11 cellular contexts compared by ENCODE assay signal in the genomic region with DNA sequence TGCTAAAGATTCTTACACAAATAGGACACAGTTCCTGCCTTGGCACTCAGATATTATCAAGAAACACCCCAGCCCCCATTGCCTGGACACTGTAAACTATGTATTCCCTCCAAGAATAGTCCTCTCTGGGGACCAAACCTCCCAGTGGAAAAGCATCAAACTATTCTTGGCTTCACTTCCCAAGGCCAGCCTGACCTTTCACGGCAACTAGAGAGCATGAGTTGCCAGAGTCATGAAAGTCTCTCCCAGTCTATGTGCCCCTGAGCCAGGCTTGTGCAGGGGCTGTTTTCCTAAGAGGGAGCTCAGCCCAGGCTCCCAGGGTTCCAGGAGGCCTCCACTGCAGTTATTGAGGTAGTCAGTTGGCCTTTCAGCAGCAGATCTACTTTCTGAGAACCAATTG.
DNase-seq lines count a peak whose midpoint lies in the region; ATAC-seq and TF ChIP-seq lines count a peak whose summit lies in the region.
"Had no signal": no experiment of that assay in that cellular context is flagged by ENCODE, and none has a peak within 500 bp of the region (broad histone marks: within the 10 kb centered on the region; RNA-seq: fewer than 3 reads in every experiment).

No MANE protein-coding gene starts in this region.

- intact Hi-C loops in adrenal gland (cut with DNase I) = no loop called here
- intact Hi-C loops in mucosa of descending colon (cut with DNase I, micrococcal nuclease) = no loop called here
- intact Hi-C loops in transverse colon (cut with DNase I; ENCODE audit: low total_unique reads) = no loop called here

- no peak for DNase-seq in activated naive CD4-positive, alpha-beta T cell treated with anti-CD3 and anti-CD28 coated beads, Interleukin-2, amount 50 U/mL, for 16 hours
- DNase-seq in adrenal gland = peak in 5 of 7 donors; percentile 34 to 53 (median 41)
- no peak for DNase-seq in mucosa of descending colon
- no peak for DNase-seq in transverse colon
- DNase-seq in NCI-H1694 (lab: John Stamatoyannopoulos, UW) = no peak
- no peak for DNase-seq in A172 (ENCODE audit: low spot score)
- no peak for DNase-seq in anterior cingulate cortex (lab: John Stamatoyannopoulos, UW)
- DNase-seq: AML-193, upper lobe of right lung had no signal

- H3K9me3 Mint-ChIP-seq in activated naive CD4-positive, alpha-beta T cell treated with anti-CD3 and anti-CD28 coated beads, Interleukin-2, amount 50 U/mL, for 24 hours = no peaks in the 10 kb centered on the region

- H3K36me3 Mint-ChIP-seq in activated naive CD4-positive, alpha-beta T cell treated with anti-CD3 and anti-CD28 coated beads, Interleukin-2, amount 50 U/mL, for 24 hours = no peaks in the 10 kb centered on the region

- H3K27me3 Mint-ChIP-seq in activated naive CD4-positive, alpha-beta T cell treated with anti-CD3 and anti-CD28 coated beads, Interleukin-2, amount 50 U/mL, for 24 hours = no peaks in the 10 kb centered on the region

- no peak overlapping the region for H3K4me3 ChIP-seq in adrenal gland
- H3K4me3 ChIP-seq in mucosa of descending colon = no peak overlapping the region
- no peak overlapping the region for H3K4me3 ChIP-seq in transverse colon
- H3K4me3 ChIP-seq: upper lobe of right lung had no signal

- TF ChIP-seq CTCF in adrenal gland (IDR thresholded peaks at IDR 0.05) = no peak
- no peak for TF ChIP-seq CTCF in mucosa of descending colon (IDR thresholded peaks at IDR 0.05)
- no peak for TF ChIP-seq CTCF in transverse colon (IDR thresholded peaks at IDR 0.05)

- TF ChIP-seq POLR2A in adrenal gland (IDR thresholded peaks at IDR 0.05) (no peak), transverse colon (IDR thresholded peaks at IDR 0.05) (no peak)

- H3K9me3 ChIP-seq in adrenal gland (replicated peaks in 1 of 3) (no peaks in the 10 kb centered on the region), mucosa of descending colon (no peaks in the 10 kb centered on the region), transverse colon (no peaks in the 10 kb centered on the region)
- H3K9me3 ChIP-seq: neutrophil, upper lobe of right lung had no signal

- WGBS in adrenal gland, 4 donors = 22 to 43% (median 25%) methylated on average over 1 of the region's 1 CpG
- 15 to 17% methylated on average over 1 of the region's 1 CpG for WGBS in transverse colon (ENCODE audit: low coverage in 1 of 2), 2 donors

- peaks cover 81% of the 10 kb centered on the region for H3K4me1 Mint-ChIP-seq in activated naive CD4-positive, alpha-beta T cell treated with anti-CD3 and anti-CD28 coated beads, Interleukin-2, amount 50 U/mL, for 24 hours

- H3K27ac ChIP-seq in adrenal gland = peak overlapping the region in 1 of 5 donors; percentile 20
- H3K27ac ChIP-seq in transverse colon = peak overlapping the region; percentile 26 to 64 (median 32)
- H3K27ac ChIP-seq: neutrophil, upper lobe of right lung had no signal

- in situ Hi-C loops in transverse colon (cut with MboI; ENCODE audit: low pct_ligation_motif_present in 1 of 4, low pct_unique_long_range_greater_than_20kb in 1 of 4, low sequenced_read_pairs in 3 of 4) = no loop called here

- ATAC-seq in mucosa of descending colon = peak; percentile 10

- H3K27me3 ChIP-seq in adrenal gland (no peaks in the 10 kb centered on the region), transverse colon (no peaks in the 10 kb centered on the region)
- H3K27me3 ChIP-seq: neutrophil, upper lobe of right lung had no signal

- TF ChIP-seq EP300 in transverse colon (IDR thresholded peaks at IDR 0.05; ENCODE audit: low read depth) = no peak

- H3K36me3 ChIP-seq in adrenal gland (replicated peaks in 1 of 2) (no peaks in the 10 kb centered on the region), mucosa of descending colon (ENCODE audit: low read depth) (no peaks in the 10 kb centered on the region), transverse colon (no peaks in the 10 kb centered on the region)
- H3K36me3 ChIP-seq: neutrophil, upper lobe of right lung had no signal

- H3K4me3 Mint-ChIP-seq in activated naive CD4-positive, alpha-beta T cell treated with anti-CD3 and anti-CD28 coated beads, Interleukin-2, amount 50 U/mL, for 24 hours = peak overlapping the region; percentile 24

- H3K4me1 ChIP-seq in adrenal gland (replicated peaks in 1 of 2) = peaks cover 0 to 13% of the 10 kb centered on the region in 2 donors
- peaks cover 7% of the 10 kb centered on the region for H3K4me1 ChIP-seq in mucosa of descending colon (ENCODE audit: low read depth)
- peaks cover 13 to 24% (median 15%) of the 10 kb centered on the region in 4 donors for H3K4me1 ChIP-seq in transverse colon

- H3K27ac Mint-ChIP-seq in activated naive CD4-positive, alpha-beta T cell treated with anti-CD3 and anti-CD28 coated beads, Interleukin-2, amount 50 U/mL, for 24 hours = peak overlapping the region; percentile 71

Comparison
In these comparisons a context has a peak if more than half of its experiments do, and no peak if none do; other contexts are left out.
1. DNase-seq: peak in adrenal gland (5 of 7); none in activated naive CD4-positive, alpha-beta T cell treated with anti-CD3 and anti-CD28 coated beads, Interleukin-2, amount 50 U/mL, for 16 hours (single experiment), mucosa of descending colon (0 of 3), transverse colon (single experiment), NCI-H1694 (single experiment), A172 (single experiment) and anterior cingulate cortex (0 of 58).